In genomic region chr3:158791259-158791920, GRCh38 we compare ENCODE assay signal across 8 cellular contexts. TPM values are rescaled to one million over a fixed set of nuclear protein-coding genes. Genes with fewer than 3 reads are reported as not detected.
DNase-seq lines count a peak whose midpoint lies in the region; ATAC-seq and TF ChIP-seq lines count a peak whose summit lies in the region.

No MANE protein-coding gene starts in this region.

- H3K27ac Mint-ChIP-seq in activated CD8-positive, alpha-beta memory T cell treated with anti-CD3 and anti-CD28 coated beads, Interleukin-2, amount 10 ng/mL, durations not matched to agents 7 days and 5 days = no peak overlapping the region

- H3K4me1 Mint-ChIP-seq in activated CD8-positive, alpha-beta memory T cell treated with anti-CD3 and anti-CD28 coated beads, Interleukin-2, amount 10 ng/mL, durations not matched to agents 7 days and 5 days = peaks cover 9% of the 10 kb centered on the region

- H3K27ac ChIP-seq in KOPT-K1 (ENCODE audit: low read depth, low read length, poor library complexity, severe bottlenecking) (peak overlapping the region; percentile 12), OCI-LY3 (ENCODE audit: low read length) (no peak overlapping the region)

- peaks cover 4% of the 10 kb centered on the region; the same call in 1 of the 2 replicates for H3K4me1 ChIP-seq in OCI-LY3 (ENCODE audit: low read length)
- H3K4me1 ChIP-seq in adipocyte (ENCODE audit: control insufficient read depth, insufficient read depth, low read length) = peaks cover 13% of the 10 kb centered on the region

- H3K4me3 ChIP-seq in OCI-LY3 (ENCODE audit: low read length) (peak overlapping the region; percentile 63), adipocyte (ENCODE audit: low read length) (peak overlapping the region; percentile 66), skeletal muscle cell (ENCODE audit: low read depth, low read length) (no peak overlapping the region)

- peak overlapping the region; percentile 76 for H3K4me2 ChIP-seq in OCI-LY3 (ENCODE audit: low read length)

- H3K27me3 Mint-ChIP-seq in activated CD8-positive, alpha-beta memory T cell treated with anti-CD3 and anti-CD28 coated beads, Interleukin-2, amount 10 ng/mL, durations not matched to agents 7 days and 5 days = peaks cover 9% of the 10 kb centered on the region

- no peaks in the 10 kb centered on the region for H3K36me3 Mint-ChIP-seq in activated CD8-positive, alpha-beta memory T cell treated with anti-CD3 and anti-CD28 coated beads, Interleukin-2, amount 10 ng/mL, durations not matched to agents 7 days and 5 days

- no peaks in the 10 kb centered on the region for H3K27me3 ChIP-seq in OCI-LY3 (ENCODE audit: low read depth, low read length)
- no peaks in the 10 kb centered on the region for H3K27me3 ChIP-seq in adipocyte (replicated peaks; ENCODE audit: control insufficient read depth, insufficient read depth, low read length)

- H3K9ac ChIP-seq in OCI-LY3 (ENCODE audit: low read length) = peak overlapping the region; percentile 43
- peak overlapping the region; percentile 64 for H3K9ac ChIP-seq in adipocyte (ENCODE audit: low read length)

- no peaks in the 10 kb centered on the region for H3K9me3 ChIP-seq in KOPT-K1 (ENCODE audit: insufficient read depth, low read length, poor library complexity, severe bottlenecking)
- H3K9me3 ChIP-seq in OCI-LY3 (ENCODE audit: insufficient read depth, low read length) = no peaks in the 10 kb centered on the region
- H3K9me3 ChIP-seq in adipocyte (ENCODE audit: control insufficient read depth, low read length) = peaks cover 4% of the 10 kb centered on the region

- TF ChIP-seq CTCF in OCI-LY3 (IDR thresholded peaks at IDR 0.05; ENCODE audit: low read depth, low read length) = peak; percentile 83

- DNase-seq in activated CD8-positive, alpha-beta memory T cell treated with anti-CD3 and anti-CD28 coated beads, Interleukin-2, amount 10 ng/mL, durations not matched to agents 7 days and 5 days = peak; percentile 50
- no peak for DNase-seq in activated CD8-positive, alpha-beta memory T cell treated with anti-CD3 and anti-CD28 coated beads, Interleukin-2, amount 50 U/mL, for 4 hours
- peak; percentile 92 for DNase-seq in adipocyte (ENCODE audit: low read depth)
- no peak for DNase-seq in left cardiac atrium
- peak; percentile 39 for DNase-seq in skeletal muscle cell (ENCODE audit: low read depth)

- no peaks in the 10 kb centered on the region for H4K20me1 ChIP-seq in OCI-LY3 (ENCODE audit: insufficient read depth, low read length)

- intact Hi-C loops in left cardiac atrium (cut with DNase I) = loop anchor here (2.0 to 10.0 kb wide), 4 partner anchors 65 to 257 kb away; partner anchors contain the start of gene LXN (in 1 of the 2)

- no peaks in the 10 kb centered on the region for H3K9me3 Mint-ChIP-seq in activated CD8-positive, alpha-beta memory T cell treated with anti-CD3 and anti-CD28 coated beads, Interleukin-2, amount 10 ng/mL, durations not matched to agents 7 days and 5 days (ENCODE audit: low read depth)

- H3K79me2 ChIP-seq in OCI-LY3 (ENCODE audit: low read length) = no peaks in the 10 kb centered on the region

- H2AFZ ChIP-seq in OCI-LY3 (ENCODE audit: low read depth, low read length) = peak overlapping the region; percentile 92

- CTCF ChIA-PET in activated CD8-positive, alpha-beta memory T cell treated with anti-CD3 and anti-CD28 coated beads, Interleukin-2, amount 10 ng/mL, durations not matched to agents 7 days and 5 days (lab: Charles Lee) = interaction anchor here (0.7 to 3.7 kb wide), 21 partner anchors 10 to 268 kb away, joined by 3 to 101 read pairs (median 4); partner anchors contain the start of genes GFM1 and MFSD1

- peak overlapping the region; percentile 47 for H3K4me3 Mint-ChIP-seq in activated CD8-positive, alpha-beta memory T cell treated with anti-CD3 and anti-CD28 coated beads, Interleukin-2, amount 10 ng/mL, durations not matched to agents 7 days and 5 days

- ATAC-seq in activated CD8-positive, alpha-beta memory T cell treated with anti-CD3 and anti-CD28 coated beads, Interleukin-2, amount 10 ng/mL, durations not matched to agents 7 days and 5 days = peak; percentile 72
- peak; percentile 79 for ATAC-seq in GM21786 (IDR thresholded peaks at IDR 0.05; ENCODE audit: unreplicated experiment)
- peak; percentile 52 to 63 for ATAC-seq in left cardiac atrium

- H3K36me3 ChIP-seq in KOPT-K1 (ENCODE audit: insufficient read depth, low read length) (no peaks in the 10 kb centered on the region), OCI-LY3 (replicated peaks; ENCODE audit: low read depth, low read length) (no peaks in the 10 kb centered on the region), adipocyte (ENCODE audit: control insufficient read depth, insufficient read depth, low read length, severe bottlenecking) (no peaks in the 10 kb centered on the region)

RNA-seq across cellular contexts. Expression of gene MFSD1, which starts 10.5 kb away (rescaled TPM):
- total RNA-seq in activated CD8-positive, alpha-beta memory T cell treated with anti-CD3 and anti-CD28 coated beads, Interleukin-2, amount 10 ng/mL, durations not matched to agents 7 days and 5 days = 10 to 100 TPM; 19.4 to 20.6 TPM
- 10 to 100 TPM; 42.6 to 47.4 TPM for total RNA-seq in left cardiac atrium

RNA-seq across cellular contexts. Expression of gene RARRES1, which starts 59.1 kb away (rescaled TPM):
- not detected for total RNA-seq in activated CD8-positive, alpha-beta memory T cell treated with anti-CD3 and anti-CD28 coated beads, Interleukin-2, amount 10 ng/mL, durations not matched to agents 7 days and 5 days
- 100 to 1,000 TPM in 1 of 2 donors, 10 to 100 TPM in 1; 44.8 to 117 TPM for total RNA-seq in left cardiac atrium

Comparison
In these comparisons a context has a peak if more than half of its experiments do, and no peak if none do; other contexts are left out.
1. DNase-seq: peak in activated CD8-positive, alpha-beta memory T cell treated with anti-CD3 and anti-CD28 coated beads, Interleukin-2, amount 10 ng/mL, durations not matched to agents 7 days and 5 days (single experiment), adipocyte (single experiment) and skeletal muscle cell (single experiment); none in activated CD8-positive, alpha-beta memory T cell treated with anti-CD3 and anti-CD28 coated beads, Interleukin-2, amount 50 U/mL, for 4 hours (single experiment) and left cardiac atrium (single experiment).
2. RNA of gene RARRES1, which starts 59.1 kb away (total RNA-seq): 44.8 to 117 TPM in left cardiac atrium; not detected in activated CD8-positive, alpha-beta memory T cell treated with anti-CD3 and anti-CD28 coated beads, Interleukin-2, amount 10 ng/mL, durations not matched to agents 7 days and 5 days; every median in the first group is over 10 times any median in the second.
3. Peak in every context shown above with its lines, with median percentiles within 50 percentile points of each other: ATAC-seq.